ENCODE assay signal across 14 cellular contexts in genomic region chr16:56984639-56985038, GRCh38. TPM values are rescaled to one million over a fixed set of nuclear protein-coding genes. Genes with fewer than 3 reads are reported as not detected.
DNase-seq lines count a peak whose midpoint lies in the region; ATAC-seq, FAIRE-seq and TF ChIP-seq lines count a peak whose summit lies in the region.
"Had no signal": no experiment of that assay in that cellular context is flagged by ENCODE, and none has a peak within 500 bp of the region (broad histone marks: within the 10 kb centered on the region; RNA-seq: fewer than 3 reads in every experiment).

No MANE protein-coding gene starts in this region.

- ATAC-seq in activated CD4-positive, alpha-beta T cell treated with anti-CD3 and anti-CD28 coated beads for 36 hours: no peak
- ATAC-seq in activated naive CD8-positive, alpha-beta T cell treated with anti-CD3 and anti-CD28 coated beads, Interleukin-2, amount 10 ng/mL, durations not matched to agents 7 days and 5 days (ENCODE audit: low read depth): no peak
- ATAC-seq in naive thymus-derived CD4-positive, alpha-beta T cell: no peak
- ATAC-seq in HG03196 (IDR thresholded peaks at IDR 0.05; ENCODE audit: unreplicated experiment): no peak
- ATAC-seq: left lobe of liver, PC-3 had no signal

- H3K4me3 ChIP-seq in naive thymus-derived CD4-positive, alpha-beta T cell (ENCODE audit: low read length): no peak overlapping the region
- no peak overlapping the region for H3K4me3 ChIP-seq in MG63

- H3K27ac Mint-ChIP-seq in activated CD4-positive, alpha-beta T cell treated with anti-CD3 and anti-CD28 coated beads for 36 hours: peak overlapping the region; percentile 91
- peak overlapping the region; percentile 99 for H3K27ac Mint-ChIP-seq in activated naive CD8-positive, alpha-beta T cell treated with anti-CD3 and anti-CD28 coated beads, Interleukin-2, amount 10 ng/mL, durations not matched to agents 7 days and 5 days
- peak overlapping the region; percentile 81 to 99 (median 88) for H3K27ac Mint-ChIP-seq in naive thymus-derived CD4-positive, alpha-beta T cell

- no peak overlapping the region for H3K4me3 Mint-ChIP-seq in activated CD4-positive, alpha-beta T cell treated with anti-CD3 and anti-CD28 coated beads for 36 hours
- H3K4me3 Mint-ChIP-seq in activated naive CD8-positive, alpha-beta T cell treated with anti-CD3 and anti-CD28 coated beads, Interleukin-2, amount 10 ng/mL, durations not matched to agents 7 days and 5 days: peak overlapping the region; percentile 57
- H3K4me3 Mint-ChIP-seq in naive thymus-derived CD4-positive, alpha-beta T cell: peak overlapping the region; percentile 11 to 98 (median 62)

- TF ChIP-seq POLR2A in GM12891 (IDR thresholded peaks at IDR 0.05; ENCODE audit: low read depth, low read length): no peak

- POLR2A ChIA-PET in activated CD4-positive, alpha-beta T cell treated with anti-CD3 and anti-CD28 coated beads for 36 hours (lab: Charles Lee): interaction anchor here (1.0 kb wide), 1 partner anchor 57 kb away, joined by 4 read pairs; no protein-coding TSS in a partner anchor
- POLR2A ChIA-PET in activated naive CD8-positive, alpha-beta T cell treated with anti-CD3 and anti-CD28 coated beads, Interleukin-2, amount 10 ng/mL, durations not matched to agents 7 days and 5 days (lab: Charles Lee): interaction anchor here (0.9 to 1.4 kb wide), 2 partner anchors 15 to 57 kb away, joined by 3 to 4 read pairs; no protein-coding TSS in a partner anchor
- POLR2A ChIA-PET in naive thymus-derived CD4-positive, alpha-beta T cell (lab: Charles Lee): interaction anchor here (1.3 to 9.7 kb wide), 7 partner anchors 8 to 57 kb away, joined by 3 to 111 read pairs (median 6); no protein-coding TSS in a partner anchor

- H3K27me3 Mint-ChIP-seq in activated CD4-positive, alpha-beta T cell treated with anti-CD3 and anti-CD28 coated beads for 36 hours: no peaks in the 10 kb centered on the region
- H3K27me3 Mint-ChIP-seq in activated naive CD8-positive, alpha-beta T cell treated with anti-CD3 and anti-CD28 coated beads, Interleukin-2, amount 10 ng/mL, durations not matched to agents 7 days and 5 days: no peaks in the 10 kb centered on the region
- H3K27me3 Mint-ChIP-seq in naive thymus-derived CD4-positive, alpha-beta T cell: no peaks in the 10 kb centered on the region

- H3K4me1 Mint-ChIP-seq in activated CD4-positive, alpha-beta T cell treated with anti-CD3 and anti-CD28 coated beads for 36 hours: peaks cover 65% of the 10 kb centered on the region
- peaks cover 67% of the 10 kb centered on the region for H3K4me1 Mint-ChIP-seq in activated naive CD8-positive, alpha-beta T cell treated with anti-CD3 and anti-CD28 coated beads, Interleukin-2, amount 10 ng/mL, durations not matched to agents 7 days and 5 days
- H3K4me1 Mint-ChIP-seq in naive thymus-derived CD4-positive, alpha-beta T cell: peaks cover 66 to 93% (median 72%) of the 10 kb centered on the region in 7 donors

- no peaks in the 10 kb centered on the region for H3K27me3 ChIP-seq in naive thymus-derived CD4-positive, alpha-beta T cell (ENCODE audit: control insufficient read depth in 2 of 2, insufficient read depth in 2 of 2, low read length in 2 of 2)
- no peaks in the 10 kb centered on the region for H3K27me3 ChIP-seq in MG63

- H3K9me3 ChIP-seq in naive thymus-derived CD4-positive, alpha-beta T cell (ENCODE audit: control insufficient read depth in 2 of 3, low read length in 3 of 3): no peaks in the 10 kb centered on the region
- peaks cover 3% of the 10 kb centered on the region; the same call in 1 of the 2 replicates for H3K9me3 ChIP-seq in MG63

- H3K27ac ChIP-seq in naive thymus-derived CD4-positive, alpha-beta T cell (ENCODE audit: low read depth, low read length): peak overlapping the region; percentile 98

- H3K9me3 Mint-ChIP-seq in activated CD4-positive, alpha-beta T cell treated with anti-CD3 and anti-CD28 coated beads for 36 hours (ENCODE audit: low read depth): no peaks in the 10 kb centered on the region
- H3K9me3 Mint-ChIP-seq in activated naive CD8-positive, alpha-beta T cell treated with anti-CD3 and anti-CD28 coated beads, Interleukin-2, amount 10 ng/mL, durations not matched to agents 7 days and 5 days: no peaks in the 10 kb centered on the region
- no peaks in the 10 kb centered on the region for H3K9me3 Mint-ChIP-seq in naive thymus-derived CD4-positive, alpha-beta T cell

- peak; percentile 48 for DNase-seq in activated CD4-positive, alpha-beta T cell treated with anti-CD3 and anti-CD28 coated beads for 36 hours
- no peak for DNase-seq in activated CD4-positive, alpha-beta T cell treated with anti-CD3 and anti-CD28 coated beads, Interleukin-2, amount 50 U/mL, for 4 hours
- DNase-seq in GM12891 (ENCODE audit: insufficient read length, low spot score) (no peak), SHP77 (lab: John Stamatoyannopoulos, UW) (no peak), MG63 (no peak)
- no peak for DNase-seq in activated naive CD8-positive, alpha-beta T cell treated with anti-CD3 and anti-CD28 coated beads, Interleukin-2, amount 10 ng/mL, durations not matched to agents 7 days and 5 days
- DNase-seq in naive thymus-derived CD4-positive, alpha-beta T cell: no peak
- DNase-seq: glutamatergic neuron, NCI-H2171 treated with DMSO at 0.1 percent for 48 hours, nucleus accumbens, PC-3 had no signal

- CTCF ChIA-PET in activated CD4-positive, alpha-beta T cell treated with anti-CD3 and anti-CD28 coated beads for 36 hours (lab: Charles Lee): interaction anchor here (0.6 to 3.4 kb wide), 4 partner anchors 16 to 76 kb away, joined by 3 to 21 read pairs (median 6); no protein-coding TSS in a partner anchor
- CTCF ChIA-PET in naive thymus-derived CD4-positive, alpha-beta T cell (lab: Charles Lee): interaction anchor here (0.8 to 1.9 kb wide), 7 partner anchors 9 to 57 kb away, joined by 3 to 8 read pairs (median 5); no protein-coding TSS in a partner anchor

- FAIRE-seq in GM12891 (lab: Jason Lieb, UNC): peak; percentile 13

- peaks cover 24 to 55% of the 10 kb centered on the region in 2 donors for H3K4me1 ChIP-seq in naive thymus-derived CD4-positive, alpha-beta T cell (ENCODE audit: control insufficient read depth in 2 of 2, insufficient read depth in 2 of 2, low read length in 2 of 2)

- intact Hi-C loops in activated CD4-positive, alpha-beta T cell treated with anti-CD3 and anti-CD28 coated beads for 36 hours (cut with DNase I, micrococcal nuclease): loop anchor here in 1 of 2 experiments (5.0 kb wide), 1 partner anchor 372 kb away; no protein-coding TSS in a partner anchor
- intact Hi-C loops in naive thymus-derived CD4-positive, alpha-beta T cell (cut with micrococcal nuclease): loop anchor here (1.0 to 5.0 kb wide), 2 partner anchors 20 to 52 kb away; partner anchors contain the start of gene HERPUD1 (in 1 of the 2)

- H3K36me3 Mint-ChIP-seq in activated CD4-positive, alpha-beta T cell treated with anti-CD3 and anti-CD28 coated beads for 36 hours (ENCODE audit: low read depth): peaks cover 58% of the 10 kb centered on the region
- H3K36me3 Mint-ChIP-seq in activated naive CD8-positive, alpha-beta T cell treated with anti-CD3 and anti-CD28 coated beads, Interleukin-2, amount 10 ng/mL, durations not matched to agents 7 days and 5 days: peaks cover 42% of the 10 kb centered on the region
- H3K36me3 Mint-ChIP-seq in naive thymus-derived CD4-positive, alpha-beta T cell: peaks cover 4 to 51% (median 15%) of the 10 kb centered on the region in 5 donors

- H3K36me3 ChIP-seq in naive thymus-derived CD4-positive, alpha-beta T cell (ENCODE audit: control insufficient read depth in 2 of 3, insufficient read depth in 3 of 3, low read length in 3 of 3): peaks cover 0 to 12% (median 0%) of the 10 kb centered on the region in 3 experiments
- 0 out of 2 replicates have a peak, but pooled peaks cover 2% of the 10 kb centered on the region for H3K36me3 ChIP-seq in MG63

TF ChIP-seq in GM12891, 5 proteins besides CTCF, POLR2A, EP300 and RAD21:
- no peak for TF ChIP-seq POU2F2 (IDR thresholded peaks at IDR 0.05; ENCODE audit: low read depth, low read length)

RNA-seq across cellular contexts. Expression of gene NLRC5, which starts 4.7 kb away (rescaled TPM):
- 100 to 1,000 TPM; 143 to 175 TPM for total RNA-seq in activated CD4-positive, alpha-beta T cell treated with anti-CD3 and anti-CD28 coated beads for 36 hours
- 44.7 TPM for polyA plus RNA-seq in GM12891 (2012; ENCODE audit: low read depth, missing spikeins)
- 100 to 1,000 TPM; 401 to 414 TPM for total RNA-seq in activated naive CD8-positive, alpha-beta T cell treated with anti-CD3 and anti-CD28 coated beads, Interleukin-2, amount 10 ng/mL, durations not matched to agents 7 days and 5 days
- 100 to 1,000 TPM; 380 to 615 (median 394) TPM for total RNA-seq in naive thymus-derived CD4-positive, alpha-beta T cell
- polyA plus RNA-seq in naive thymus-derived CD4-positive, alpha-beta T cell: 100 to 1,000 TPM in 1 of 2 donors, 10 to 100 TPM in 1; 76.0 to 122 TPM
- total RNA-seq in MG63 (2014; rRNA removed; shearing (Covaris generic); ENCODE audit: low replicate concordance): 4.9 and 11.7 TPM in 2 replicates

RNA-seq across cellular contexts. Expression of gene CETP, which starts 22.9 kb away (rescaled TPM):
- total RNA-seq in activated CD4-positive, alpha-beta T cell treated with anti-CD3 and anti-CD28 coated beads for 36 hours: under 1 TPM in 1 of 2 experiments, not detected in 1; 0.14 TPM
- 7.3 TPM for polyA plus RNA-seq in GM12891 (2012; ENCODE audit: low read depth, missing spikeins)
- not detected for total RNA-seq in activated naive CD8-positive, alpha-beta T cell treated with anti-CD3 and anti-CD28 coated beads, Interleukin-2, amount 10 ng/mL, durations not matched to agents 7 days and 5 days
- not detected for total RNA-seq in naive thymus-derived CD4-positive, alpha-beta T cell
- under 1 TPM; 0.17 to 0.25 TPM for polyA plus RNA-seq in naive thymus-derived CD4-positive, alpha-beta T cell
- not detected in 2 replicates for total RNA-seq in MG63 (2014; rRNA removed; shearing (Covaris generic); ENCODE audit: low replicate concordance)
- total RNA-seq: A673, PC-3 had no signal

RNA-seq across cellular contexts. Expression of gene HERPUD1, which starts 52.7 kb away (rescaled TPM):
- 100 to 1,000 TPM; 136 to 195 TPM for total RNA-seq in activated CD4-positive, alpha-beta T cell treated with anti-CD3 and anti-CD28 coated beads for 36 hours
- 92.3 TPM for polyA plus RNA-seq in GM12891 (2012; ENCODE audit: low read depth, missing spikeins)
- total RNA-seq in activated naive CD8-positive, alpha-beta T cell treated with anti-CD3 and anti-CD28 coated beads, Interleukin-2, amount 10 ng/mL, durations not matched to agents 7 days and 5 days: 100 to 1,000 TPM; 134 to 157 TPM
- 100 to 1,000 TPM; 102 to 226 (median 131) TPM for total RNA-seq in naive thymus-derived CD4-positive, alpha-beta T cell
- 10 to 100 TPM; 42.0 to 61.8 TPM for polyA plus RNA-seq in naive thymus-derived CD4-positive, alpha-beta T cell
- 226 and 252 TPM in 2 replicates for total RNA-seq in MG63 (2014; rRNA removed; shearing (Covaris generic); ENCODE audit: low replicate concordance)

Comparison
In these comparisons a context has a peak if more than half of its experiments do, and no peak if none do; other contexts are left out.
1. RNA of gene NLRC5, which starts 4.7 kb away (total RNA-seq): 401 to 414 TPM in activated naive CD8-positive, alpha-beta T cell treated with anti-CD3 and anti-CD28 coated beads, Interleukin-2, amount 10 ng/mL, durations not matched to agents 7 days and 5 days, 380 to 615 TPM in naive thymus-derived CD4-positive, alpha-beta T cell and 143 to 175 TPM in activated CD4-positive, alpha-beta T cell treated with anti-CD3 and anti-CD28 coated beads for 36 hours; 4.9 to 11.7 TPM in MG63; every median in the first group is over 10 times any median in the second.
2. Peak in every context shown above with its lines, with median percentiles within 50 percentile points of each other: H3K27ac Mint-ChIP-seq.